ENCODE assay signal across 10 cellular contexts in the genomic region with DNA sequence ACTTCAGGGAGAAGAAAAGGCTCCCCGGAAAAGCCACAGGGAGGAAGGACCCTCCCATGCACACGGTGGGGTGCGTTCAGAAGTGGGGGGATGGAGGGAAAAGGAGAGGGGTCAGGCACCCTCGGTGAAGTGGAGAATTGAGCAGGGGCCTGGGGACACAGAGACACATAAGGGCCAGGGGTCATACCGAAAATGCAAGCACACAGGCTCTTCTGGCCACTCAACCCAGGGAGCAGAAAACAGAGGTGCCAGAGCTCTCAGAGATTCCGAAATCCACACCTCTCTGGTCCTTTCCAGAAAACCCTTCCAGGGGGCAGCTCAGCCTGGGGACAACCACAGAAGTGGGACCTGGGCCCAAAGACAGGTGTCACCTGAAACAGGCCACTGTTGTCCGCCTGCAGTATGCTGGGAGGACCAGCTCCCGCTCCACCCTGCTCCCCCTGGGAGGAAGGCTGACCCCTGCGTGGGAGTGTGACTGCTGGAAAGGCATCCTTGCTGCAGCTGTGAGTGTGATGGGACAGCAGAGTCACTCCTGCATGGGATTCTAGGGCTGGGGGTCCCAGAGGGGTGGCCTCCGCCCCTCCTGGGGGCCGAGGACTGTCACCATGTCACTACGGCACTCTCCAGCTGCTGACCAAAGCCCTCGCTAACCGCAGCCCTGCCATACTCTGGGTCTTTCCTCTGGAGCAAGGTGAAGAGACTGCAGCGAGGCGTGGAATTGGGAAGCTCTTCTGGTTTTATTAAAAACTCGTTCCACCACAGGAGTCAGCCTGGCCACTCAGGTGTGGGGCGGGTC.
DNase-seq lines count a peak whose midpoint lies in the region; ATAC-seq, FAIRE-seq and TF ChIP-seq lines count a peak whose summit lies in the region.
"Had no signal": no experiment of that assay in that cellular context is flagged by ENCODE, and none has a peak within 500 bp of the region (broad histone marks: within the 10 kb centered on the region; RNA-seq: fewer than 3 reads in every experiment).

No MANE protein-coding gene starts in this region.

- intact Hi-C loops in right lobe of liver (cut with DNase I): no loop called here

- H3K9me3 ChIP-seq in right lobe of liver (no peaks in the 10 kb centered on the region), stomach smooth muscle (ENCODE audit: control insufficient read depth in 2 of 2, low read length in 2 of 2) (no peaks in the 10 kb centered on the region)

- peaks cover 0 to 10% (median 0%) of the 10 kb centered on the region in 4 donors for H3K4me1 ChIP-seq in right lobe of liver
- peaks cover 21% of the 10 kb centered on the region for H3K4me1 ChIP-seq in stomach smooth muscle (ENCODE audit: control insufficient read depth, insufficient read depth, low read length)

- no peak for FAIRE-seq in bronchial epithelial cell (lab: Jason Lieb, UNC)

- H3K36me3 ChIP-seq in bronchial epithelial cell (ENCODE audit: control insufficient read depth, insufficient read depth, low read length) (no peaks in the 10 kb centered on the region), right lobe of liver (peaks cover 0 to 5% (median 0%) of the 10 kb centered on the region in 4 donors), stomach smooth muscle (ENCODE audit: control insufficient read depth in 2 of 2, insufficient read depth in 2 of 2, low read length in 2 of 2) (peaks cover 2 to 3% of the 10 kb centered on the region in 2 donors)

- H3K4me3 ChIP-seq in bronchial epithelial cell (ENCODE audit: low read depth, low read length) (peak overlapping the region; percentile 51), right lobe of liver (peak overlapping the region; percentile 32 to 51 (median 36)), stomach smooth muscle (ENCODE audit: low read length in 2 of 2) (peak overlapping the region; percentile 78 to 81)

- H3K27ac ChIP-seq in right lobe of liver (peak overlapping the region in 1 of 3 donors; percentile 18), stomach smooth muscle (ENCODE audit: low read length) (peak overlapping the region; percentile 89)
- H3K27ac ChIP-seq: 22Rv1 had no signal

- ATAC-seq in right lobe of liver: no peak
- no peak for ATAC-seq in HG02678 (IDR thresholded peaks at IDR 0.05; ENCODE audit: unreplicated experiment)

- 33% methylated on average over 4 of the region's 18 CpGs for WGBS in right lobe of liver (ENCODE audit: insufficient coverage, low coverage, low lambda C conversion rate, missing lambda C conversion rate)

- no peak for TF ChIP-seq POLR2A in right lobe of liver (IDR thresholded peaks at IDR 0.05)

- H3K9ac ChIP-seq in stomach smooth muscle (ENCODE audit: low read length in 2 of 2): peak overlapping the region; percentile 96 to 97

- DNase-seq in DMS53 (lab: John Stamatoyannopoulos, UW) (peak; percentile 76), DMS53 treated with DMSO at 0.1 percent for 48 hours (lab: John Stamatoyannopoulos, UW; ENCODE audit: unreplicated experiment) (no peak), bronchial epithelial cell (ENCODE audit: low read depth) (no peak), right lobe of liver (no peak), GF-D8 (lab: John Stamatoyannopoulos, UW) (no peak), ecto neural progenitor cell (ENCODE audit: low spot score) (no peak)
- DNase-seq: NCI-H2081 had no signal

- H3K27me3 ChIP-seq in bronchial epithelial cell (ENCODE audit: control insufficient read depth, insufficient read depth, low read length) (no peaks in the 10 kb centered on the region), right lobe of liver (no peaks in the 10 kb centered on the region), stomach smooth muscle (ENCODE audit: control insufficient read depth in 1 of 2, insufficient read depth in 2 of 2, low read length in 2 of 2) (no peaks in the 10 kb centered on the region)

- no peak for TF ChIP-seq CTCF in bronchial epithelial cell (IDR thresholded peaks at IDR 0.05; ENCODE audit: insufficient read depth, low read length, severe bottlenecking)
- no peak for TF ChIP-seq CTCF in right lobe of liver (IDR thresholded peaks at IDR 0.05)
